Comparison of ENCODE assay signal across 7 cellular contexts in genomic region chr11:9060700-9061111, GRCh38. TPM values are rescaled to one million over a fixed set of nuclear protein-coding genes. Genes with fewer than 3 reads are reported as not detected.
DNase-seq lines count a peak whose midpoint lies in the region; ATAC-seq, FAIRE-seq and TF ChIP-seq lines count a peak whose summit lies in the region.

No MANE protein-coding gene starts in this region.

- FAIRE-seq in GM18507 (lab: Jason Lieb, UNC), result peak; percentile 97

- no peak overlapping the region for H3K4me3 ChIP-seq in effector memory CD4-positive, alpha-beta T cell (ENCODE audit: insufficient read depth, low read depth, low read length, poor library complexity, severe bottlenecking)

- no peaks in the 10 kb centered on the region for H3K36me3 ChIP-seq in effector memory CD4-positive, alpha-beta T cell (ENCODE audit: control insufficient read depth, insufficient read depth, low read length)

- no peaks in the 10 kb centered on the region for H3K27me3 ChIP-seq in effector memory CD4-positive, alpha-beta T cell (replicated peaks; ENCODE audit: control insufficient read depth, insufficient read depth, low read length, poor library complexity, severe bottlenecking)

- H3K27ac ChIP-seq in effector memory CD4-positive, alpha-beta T cell (ENCODE audit: insufficient read depth, low read length, poor library complexity, severe bottlenecking), result no peak overlapping the region

- no peaks in the 10 kb centered on the region for H3K9me3 ChIP-seq in effector memory CD4-positive, alpha-beta T cell (ENCODE audit: control insufficient read depth, low read length)

- peak; percentile 34; the same call in 1 of the 2 replicates for TF ChIP-seq RAD21 in Ishikawa (IDR thresholded peaks at IDR 0.05; ENCODE audit: low read depth)

- peak; percentile 98 for ATAC-seq in GM21717 (IDR thresholded peaks at IDR 0.05; ENCODE audit: unreplicated experiment)

- DNase-seq in GM18507 (ENCODE audit: extremely low spot score, insufficient read length, low read depth) (peak; percentile 68), ureter (ENCODE audit: low spot score) (no peak)
- peak; percentile 77 to 79 for DNase-seq in activated T-cell treated with anti-CD3 and anti-CD28 coated beads, Interleukin-2, amount 50 U/mL, for 48 hours
- peak; percentile 44 to 50 for DNase-seq in stimulated activated CD4-positive, alpha-beta T cell treated with anti-CD3 and anti-CD28 coated beads, Interleukin-2, amount 100 ng/mL, for 48 hours
- no peak for DNase-seq in effector memory CD4-positive, alpha-beta T cell

- no peaks in the 10 kb centered on the region for H3K4me1 ChIP-seq in effector memory CD4-positive, alpha-beta T cell (ENCODE audit: control insufficient read depth, insufficient read depth, low read length, poor library complexity, severe bottlenecking)

- TF ChIP-seq EP300 in Ishikawa (IDR thresholded peaks at IDR 0.05; ENCODE audit: borderline replicate concordance), result no peak

TF ChIP-seq in Ishikawa, 13 proteins besides CTCF, POLR2A, EP300 and RAD21:
- TF ChIP-seq MAX (IDR thresholded peaks at IDR 0.05) (no peak), YY1 (IDR thresholded peaks at IDR 0.05; ENCODE audit: low read depth) (no peak), CEBPB (IDR thresholded peaks at IDR 0.05) (no peak), CREB1 (IDR thresholded peaks at IDR 0.05; ENCODE audit: low read depth) (no peak), TEAD4 (IDR thresholded peaks at IDR 0.05) (no peak)

RNA-seq across cellular contexts. Expression of gene SCUBE2, which starts 30.7 kb away (rescaled TPM):
- 357 TPM for total RNA-seq in ureter

RNA-seq across cellular contexts. Expression of gene NRIP3, which starts 56.9 kb away (rescaled TPM):
- 2.4 TPM for total RNA-seq in ureter

Comparison
In these comparisons a context has a peak if more than half of its experiments do, and no peak if none do; other contexts are left out.
1. DNase-seq: peak in GM18507 (single experiment), activated T-cell treated with anti-CD3 and anti-CD28 coated beads, Interleukin-2, amount 50 U/mL, for 48 hours (2 of 2) and stimulated activated CD4-positive, alpha-beta T cell treated with anti-CD3 and anti-CD28 coated beads, Interleukin-2, amount 100 ng/mL, for 48 hours (2 of 2); none in effector memory CD4-positive, alpha-beta T cell (0 of 3) and ureter (single experiment).